In genomic region chr2:86105969-86106945, GRCh38 we compare ENCODE assay signal across 8 cellular contexts. TPM values are rescaled to one million over a fixed set of nuclear protein-coding genes. Genes with fewer than 3 reads are reported as not detected.
DNase-seq lines count a peak whose midpoint lies in the region; ATAC-seq, FAIRE-seq and TF ChIP-seq lines count a peak whose summit lies in the region.

TSS of gene PTCD3 (plus strand) at chr2:86106235. CDS start at chr2:86106248, 13 bp downstream.

- TF ChIP-seq POLR2A in tibial nerve (IDR thresholded peaks at IDR 0.05), result peak in 1 of 2 donors; percentile 57

- DNase-seq in GM12865 (ENCODE audit: low read depth), result peak; percentile 96
- peak; percentile 61 for DNase-seq in NCI-H1417 treated with DMSO at 0.1 percent for 48 hours (lab: John Stamatoyannopoulos, UW)
- DNase-seq in SW480 (ENCODE audit: low spot score), result peak; percentile 98
- DNase-seq in activated naive CD8-positive, alpha-beta T cell treated with anti-CD3 and anti-CD28 coated beads, Interleukin-2, amount 50 U/mL, for 24 hours, result peak; percentile 91
- DNase-seq in Right ventricle myocardium superior, result peak; percentile 97
- peak; percentile 89 to 97 (median 92) for DNase-seq in pancreas
- DNase-seq in tibial nerve (ENCODE audit: low spot score in 2 of 2), result peak; percentile 90 to 95

- intact Hi-C loops in Right ventricle myocardium superior (cut with DNase I), result no loop called here
- intact Hi-C loops in pancreas (cut with DNase I), result no loop called here

- peak; percentile 90 for ATAC-seq in HG02759 (IDR thresholded peaks at IDR 0.05; ENCODE audit: unreplicated experiment)
- ATAC-seq in activated naive CD8-positive, alpha-beta T cell treated with anti-CD3 and anti-CD28 coated beads, Interleukin-2, amount 50 U/mL, for 24 hours, result peak; percentile 88
- ATAC-seq in Right ventricle myocardium superior (ENCODE audit: poor library complexity), result peak; percentile 97
- ATAC-seq in pancreas, result peak; percentile 94 to 98 (median 95)

- no peaks in the 10 kb centered on the region for H3K27me3 ChIP-seq in pancreas
- no peaks in the 10 kb centered on the region for H3K27me3 ChIP-seq in tibial nerve

- H3K36me3 Mint-ChIP-seq in activated naive CD8-positive, alpha-beta T cell treated with anti-CD3 and anti-CD28 coated beads, Interleukin-2, amount 50 U/mL, for 24 hours (ENCODE audit: low read depth), result peaks cover 75% of the 10 kb centered on the region

- peak within 1 kb of the TSS; percentile 62 to 88 (median 75) for H3K27ac ChIP-seq in pancreas
- peak within 1 kb of the TSS; percentile 69 to 88 (median 84) for H3K27ac ChIP-seq in tibial nerve

- H3K36me3 ChIP-seq in pancreas (peaks cover 0 to 28% (median 0%) of the 10 kb centered on the region in 3 donors), tibial nerve (peaks cover 0 to 36% (median 0%) of the 10 kb centered on the region in 3 donors)

- peaks cover 51% of the 10 kb centered on the region for H3K4me1 Mint-ChIP-seq in activated naive CD8-positive, alpha-beta T cell treated with anti-CD3 and anti-CD28 coated beads, Interleukin-2, amount 50 U/mL, for 24 hours

- no peaks in the 10 kb centered on the region for H3K27me3 Mint-ChIP-seq in activated naive CD8-positive, alpha-beta T cell treated with anti-CD3 and anti-CD28 coated beads, Interleukin-2, amount 50 U/mL, for 24 hours

- peak; percentile 64 to 91 for TF ChIP-seq EP300 in tibial nerve (IDR thresholded peaks at IDR 0.05)

- H3K9me3 ChIP-seq in pancreas (no peaks in the 10 kb centered on the region), tibial nerve (no peaks in the 10 kb centered on the region)

- FAIRE-seq in pancreas (lab: Jason Lieb, UNC), result peak; percentile 86

- H3K4me3 ChIP-seq in GM12865 (ENCODE audit: low read depth, low read length) (peak within 1 kb of the TSS; percentile 65), pancreas (peak within 1 kb of the TSS; percentile 72 to 78 (median 74)), tibial nerve (peak within 1 kb of the TSS; percentile 69 to 92 (median 85))

- H3K4me1 ChIP-seq in pancreas (peaks cover 3 to 25% (median 13%) of the 10 kb centered on the region in 3 donors), tibial nerve (peaks cover 0 to 42% (median 20%) of the 10 kb centered on the region in 4 donors)

- H3K4me3 Mint-ChIP-seq in activated naive CD8-positive, alpha-beta T cell treated with anti-CD3 and anti-CD28 coated beads, Interleukin-2, amount 50 U/mL, for 24 hours, result peak within 1 kb of the TSS; percentile 93

- no peak for TF ChIP-seq CTCF in GM12865 (IDR thresholded peaks at IDR 0.05; ENCODE audit: insufficient read depth, low read depth, low read length, missing control alignments)
- no peak for TF ChIP-seq CTCF in pancreas (IDR thresholded peaks at IDR 0.05)
- peak in 1 of 5 experiments; percentile 11 for TF ChIP-seq CTCF in tibial nerve (IDR thresholded peaks at IDR 0.05)

- H3K9me3 Mint-ChIP-seq in activated naive CD8-positive, alpha-beta T cell treated with anti-CD3 and anti-CD28 coated beads, Interleukin-2, amount 50 U/mL, for 24 hours, result no peaks in the 10 kb centered on the region

- 0% methylated on average over 44 of the region's 44 CpGs for WGBS in pancreas, 2 donors
- 0 to 1% methylated on average over 44 of the region's 44 CpGs for WGBS in tibial nerve, 2 donors

- H3K27ac Mint-ChIP-seq in activated naive CD8-positive, alpha-beta T cell treated with anti-CD3 and anti-CD28 coated beads, Interleukin-2, amount 50 U/mL, for 24 hours, result peak within 1 kb of the TSS; percentile 97

RNA-seq across cellular contexts. Expression of gene PTCD3, which starts in this region (rescaled TPM):
- 134 TPM for total RNA-seq in Right ventricle myocardium superior
- total RNA-seq in pancreas, result 10 to 100 TPM; 24.1 to 42.7 (median 30.4) TPM
- polyA plus RNA-seq in pancreas, result 10 to 100 TPM; 15.8 to 32.1 TPM
- 100 to 1,000 TPM in 1 of 4 donors, 10 to 100 TPM in 3; 61.5 to 103 (median 73.7) TPM for total RNA-seq in tibial nerve

Comparison
In these comparisons a context has a peak if more than half of its experiments do, and no peak if none do; other contexts are left out.
1. Peak in every context shown above with its lines: DNase-seq, ATAC-seq, H3K4me3 ChIP-seq and H3K27ac ChIP-seq.